16 cellular contexts compared by ENCODE assay signal in genomic region chr4:53459548-53459947, GRCh38.
DNase-seq lines count a peak whose midpoint lies in the region; ATAC-seq and TF ChIP-seq lines count a peak whose summit lies in the region.
"Had no signal": no experiment of that assay in that cellular context is flagged by ENCODE, and none has a peak within 500 bp of the region (broad histone marks: within the 10 kb centered on the region; RNA-seq: fewer than 3 reads in every experiment).

No MANE protein-coding gene starts in this region.

- H4K8ac ChIP-seq in mesenchymal stem cell (ENCODE audit: low read length) = no peak overlapping the region

- H3K27me3 ChIP-seq in mesenchymal stem cell (ENCODE audit: control insufficient read depth in 1 of 2, insufficient read depth in 1 of 2, low read length in 2 of 2) (no peaks in the 10 kb centered on the region), gastrocnemius medialis (no peaks in the 10 kb centered on the region), H7 (ENCODE audit: control insufficient read depth, insufficient read depth, low read length) (no peaks in the 10 kb centered on the region)
- H3K27me3 ChIP-seq: colonic mucosa, spleen had no signal

- H3K18ac ChIP-seq in mesenchymal stem cell (ENCODE audit: low read depth in 1 of 2, low read length in 2 of 2) = no peak overlapping the region

- H2BK5ac ChIP-seq in mesenchymal stem cell (ENCODE audit: low read depth, low read length, poor library complexity, severe bottlenecking) = no peak overlapping the region

- no peak overlapping the region for H3K14ac ChIP-seq in mesenchymal stem cell (ENCODE audit: low read length in 2 of 2)

- H2BK15ac ChIP-seq in mesenchymal stem cell (ENCODE audit: low read depth, poor library complexity, severe bottlenecking) = no peak overlapping the region

- H3K4me1 ChIP-seq in mesenchymal stem cell (ENCODE audit: control insufficient read depth, insufficient read depth, low read depth, low read length) = peaks cover 3% of the 10 kb centered on the region
- no peaks in the 10 kb centered on the region for H3K4me1 ChIP-seq in gastrocnemius medialis
- H3K4me1 ChIP-seq: colonic mucosa, spleen had no signal

- no peak overlapping the region for H3K4ac ChIP-seq in mesenchymal stem cell (ENCODE audit: low read depth in 1 of 2, low read length in 2 of 2)

- peak overlapping the region; percentile 65 for H3K27ac ChIP-seq in mesenchymal stem cell (ENCODE audit: low read length, poor library complexity, severe bottlenecking)
- no peak overlapping the region for H3K27ac ChIP-seq in gastrocnemius medialis
- H3K27ac ChIP-seq: colonic mucosa, spleen, thoracic aorta had no signal

- no peak overlapping the region for H2AFZ ChIP-seq in mesenchymal stem cell (ENCODE audit: low read depth, low read length)

- ATAC-seq in gastrocnemius medialis (no peak), GM18861 (IDR thresholded peaks at IDR 0.05; ENCODE audit: unreplicated experiment) (no peak)
- ATAC-seq: activated naive CD4-positive, alpha-beta T cell treated with anti-CD3 and anti-CD28 coated beads, Interleukin-2, amount 50 U/mL, for 72 hours had no signal

- H3K36me3 ChIP-seq in mesenchymal stem cell (ENCODE audit: control insufficient read depth in 1 of 2, insufficient read depth in 2 of 2, low read depth in 1 of 2, low read length in 2 of 2) = peaks cover 0 to 97% of the 10 kb centered on the region in 2 experiments
- H3K36me3 ChIP-seq in gastrocnemius medialis = peaks cover 0 to 58% of the 10 kb centered on the region in 2 donors
- H3K36me3 ChIP-seq in H7 (replicated peaks; ENCODE audit: control insufficient read depth, insufficient read depth, low read length) = peaks cover 2% of the 10 kb centered on the region

- peak; percentile 77 for DNase-seq in DMS53 treated with DMSO at 0.1 percent for 48 hours (lab: John Stamatoyannopoulos, UW; ENCODE audit: unreplicated experiment)
- peak; percentile 45 for DNase-seq in LHCN-M2 (ENCODE audit: low read depth)
- peak; percentile 26 for DNase-seq in dermis blood vessel endothelial cell
- DNase-seq in mesenchymal stem cell = peak; percentile 55
- DNase-seq in gastrocnemius medialis = no peak
- DNase-seq in H7 = no peak
- no peak for DNase-seq in epidermal melanocyte (ENCODE audit: insufficient read length, low spot score)
- DNase-seq: CD8-positive, alpha-beta memory T cell; colonic mucosa; MV-4-11; NCI-H524; nephron progenitor cell; spleen had no signal

- no peak overlapping the region for H2BK12ac ChIP-seq in mesenchymal stem cell (ENCODE audit: low read length in 2 of 2)

- H3K9me3 ChIP-seq in mesenchymal stem cell (ENCODE audit: control insufficient read depth, low read length) (no peaks in the 10 kb centered on the region), gastrocnemius medialis (no peaks in the 10 kb centered on the region)
- H3K9me3 ChIP-seq: colonic mucosa, spleen, thoracic aorta had no signal

- TF ChIP-seq POLR2A in gastrocnemius medialis (IDR thresholded peaks at IDR 0.05) = no peak

- no peak overlapping the region for H3K23ac ChIP-seq in mesenchymal stem cell (ENCODE audit: low read length in 2 of 2)

- H2BK120ac ChIP-seq in mesenchymal stem cell (ENCODE audit: low read depth, low read length) = no peak overlapping the region

- intact Hi-C loops in gastrocnemius medialis (cut with DNase I; ENCODE audit: low total_unique reads) = no loop called here

- H4K91ac ChIP-seq in mesenchymal stem cell (ENCODE audit: low read length) = no peak overlapping the region

- H2AK5ac ChIP-seq in mesenchymal stem cell (ENCODE audit: low read length, severe bottlenecking) = no peak overlapping the region

- peaks cover 2% of the 10 kb centered on the region for H3K79me1 ChIP-seq in mesenchymal stem cell (replicated peaks; ENCODE audit: low read length, poor library complexity, severe bottlenecking)

- no peak overlapping the region for H3K9ac ChIP-seq in mesenchymal stem cell (ENCODE audit: low read length)

- no peak overlapping the region for H3K4me2 ChIP-seq in mesenchymal stem cell (ENCODE audit: low read length, poor library complexity, severe bottlenecking)

- H3K4me3 ChIP-seq in mesenchymal stem cell (ENCODE audit: insufficient read depth in 1 of 2, low read depth in 1 of 2, low read length in 2 of 2) (no peak overlapping the region), gastrocnemius medialis (no peak overlapping the region), H7 (ENCODE audit: insufficient read depth, low read depth, low read length) (no peak overlapping the region)
- H3K4me3 ChIP-seq: colonic mucosa, spleen, thoracic aorta had no signal

- TF ChIP-seq CTCF in gastrocnemius medialis (IDR thresholded peaks at IDR 0.05 in 4 of 5, conservative IDR thresholded peaks at IDR 0.05 in 1 of 5) = no peak

- in situ Hi-C loops in gastrocnemius medialis (cut with MboI; ENCODE audit: low sequenced_read_pairs in 4 of 4) = no loop called here

Comparison
In these comparisons a context has a peak if more than half of its experiments do, and no peak if none do; other contexts are left out.
1. DNase-seq: peak in DMS53 treated with DMSO at 0.1 percent for 48 hours (single experiment), LHCN-M2 (single experiment), dermis blood vessel endothelial cell (single experiment) and mesenchymal stem cell (single experiment); none in gastrocnemius medialis (0 of 2), H7 (single experiment) and epidermal melanocyte (single experiment).